ENCODE assay signal across 32 cellular contexts in genomic region chr14:79468491-79468890, GRCh38.
"Had no signal": no experiment of that assay in that cellular context is flagged by ENCODE, and none has a peak within 500 bp of the region (broad histone marks: within the 10 kb centered on the region; RNA-seq: fewer than 3 reads in every experiment).

No MANE protein-coding gene starts in this region.

- DNase-seq: activated CD4-positive, alpha-beta memory T cell treated with anti-CD3 and anti-CD28 coated beads for 36 hours; activated CD4-positive, alpha-beta T cell treated with anti-CD3 and anti-CD28 coated beads for 36 hours; activated CD4-positive, alpha-beta T cell treated with anti-CD3 and anti-CD28 coated beads, Interleukin-2, amount 10 ng/mL, durations not matched to agents 24 days and 14 days; activated CD4-positive, CD25-positive, alpha-beta regulatory T cell; activated CD4-positive, CD25-positive, alpha-beta regulatory T cell treated with anti-CD3 and anti-CD28 coated beads, Interleukin-2, amount 50 U/mL, for 72 hours; activated CD8-positive, alpha-beta memory T cell treated with anti-CD3 and anti-CD28 coated beads, Interleukin-2, amount 10 ng/mL, durations not matched to agents 7 days and 5 days; activated CD8-positive, alpha-beta memory T cell treated with anti-CD3 and anti-CD28 coated beads, Interleukin-2, amount 50 U/mL, for 4 hours; activated CD8-positive, alpha-beta T cell treated with anti-CD3 and anti-CD28 coated beads, Interleukin-2, amount 10 ng/mL, durations not matched to agents 7 days and 5 days; activated effector memory CD4-positive, alpha-beta T cell treated with anti-CD3 and anti-CD28 coated beads, Interleukin-2, amount 50 U/mL, for 16 hours; activated naive CD4-positive, alpha-beta T cell treated with anti-CD3 and anti-CD28 coated beads for 36 hours; activated naive CD8-positive, alpha-beta T cell treated with anti-CD3 and anti-CD28 coated beads for 36 hours; activated naive CD8-positive, alpha-beta T cell treated with anti-CD3 and anti-CD28 coated beads, Interleukin-2, amount 50 U/mL, for 24 hours; activated T-cell treated with anti-CD3 and anti-CD28 coated beads, Interleukin-2, amount 50 U/mL, for 1 hour; activated T-cell treated with anti-CD3 and anti-CD28 coated beads, Interleukin-2, amount 50 U/mL, for 48 hours; adrenal gland; amygdala; aorta; caudate nucleus; cortex of kidney; dermis blood vessel endothelial cell; effector CD8-positive, alpha-beta T cell; foreskin fibroblast; head of caudate nucleus; T-helper 1 cell; T-helper 17 cell; T1000 had no signal

- H3K4me3 Mint-ChIP-seq: activated CD4-positive, alpha-beta memory T cell treated with anti-CD3 and anti-CD28 coated beads for 36 hours; activated CD4-positive, alpha-beta T cell treated with anti-CD3 and anti-CD28 coated beads for 36 hours; activated CD4-positive, alpha-beta T cell treated with anti-CD3 and anti-CD28 coated beads, Interleukin-2, amount 10 ng/mL, durations not matched to agents 24 days and 14 days; activated CD8-positive, alpha-beta memory T cell treated with anti-CD3 and anti-CD28 coated beads, Interleukin-2, amount 10 ng/mL, durations not matched to agents 7 days and 5 days; activated CD8-positive, alpha-beta T cell treated with anti-CD3 and anti-CD28 coated beads, Interleukin-2, amount 10 ng/mL, durations not matched to agents 7 days and 5 days; activated naive CD4-positive, alpha-beta T cell treated with anti-CD3 and anti-CD28 coated beads for 36 hours; activated naive CD4-positive, alpha-beta T cell treated with anti-CD3 and anti-CD28 coated beads, Interleukin-2, amount 50 U/mL, for 24 hours; activated naive CD8-positive, alpha-beta T cell treated with anti-CD3 and anti-CD28 coated beads for 36 hours; activated naive CD8-positive, alpha-beta T cell treated with anti-CD3 and anti-CD28 coated beads, Interleukin-2, amount 50 U/mL, for 24 hours; activated T-helper 1 cell treated with anti-CD3 and anti-CD28 coated beads, Interleukin-12 subunit alpha, Interleukin-12 subunit beta, Interleukin-2, Interleukin-4 antibody, amounts not matched to agents 30 ng/mL and 10 ng/mL and 1 ng/mL, durations not matched to agents 14 hours and 24 hours and 36 hours; T-helper 17 cell; T-helper 2 cell treated with Interferon-gamma antibody and Interleukin-4, amounts not matched to agents 5 μg/mL and 100 μg/mL, for 36 hours had no signal

- H3K36me3 Mint-ChIP-seq: activated CD4-positive, alpha-beta memory T cell treated with anti-CD3 and anti-CD28 coated beads for 36 hours; activated CD8-positive, alpha-beta memory T cell treated with anti-CD3 and anti-CD28 coated beads, Interleukin-2, amount 10 ng/mL, durations not matched to agents 7 days and 5 days; activated naive CD4-positive, alpha-beta T cell treated with anti-CD3 and anti-CD28 coated beads, Interleukin-2, amount 50 U/mL, for 24 hours; activated naive CD8-positive, alpha-beta T cell treated with anti-CD3 and anti-CD28 coated beads for 36 hours had no signal

- H3K4me1 Mint-ChIP-seq: activated CD4-positive, alpha-beta T cell treated with anti-CD3 and anti-CD28 coated beads for 36 hours; activated CD4-positive, alpha-beta T cell treated with anti-CD3 and anti-CD28 coated beads, Interleukin-2, amount 10 ng/mL, durations not matched to agents 24 days and 14 days; activated CD8-positive, alpha-beta memory T cell treated with anti-CD3 and anti-CD28 coated beads, Interleukin-2, amount 10 ng/mL, durations not matched to agents 7 days and 5 days; activated naive CD4-positive, alpha-beta T cell treated with anti-CD3 and anti-CD28 coated beads, Interleukin-2, amount 50 U/mL, for 24 hours; activated naive CD8-positive, alpha-beta T cell treated with anti-CD3 and anti-CD28 coated beads for 36 hours; activated naive CD8-positive, alpha-beta T cell treated with anti-CD3 and anti-CD28 coated beads, Interleukin-2, amount 50 U/mL, for 24 hours; T-helper 17 cell had no signal

- H3K4me3 ChIP-seq: adrenal gland, body of pancreas had no signal

- H3K4me1 ChIP-seq: adrenal gland, body of pancreas had no signal

- H3K27ac Mint-ChIP-seq: activated CD4-positive, alpha-beta memory T cell treated with anti-CD3 and anti-CD28 coated beads for 36 hours; activated CD4-positive, alpha-beta T cell treated with anti-CD3 and anti-CD28 coated beads for 36 hours; activated CD4-positive, alpha-beta T cell treated with anti-CD3 and anti-CD28 coated beads, Interleukin-2, amount 10 ng/mL, durations not matched to agents 24 days and 14 days; activated CD8-positive, alpha-beta memory T cell treated with anti-CD3 and anti-CD28 coated beads, Interleukin-2, amount 10 ng/mL, durations not matched to agents 7 days and 5 days; activated CD8-positive, alpha-beta T cell treated with anti-CD3 and anti-CD28 coated beads, Interleukin-2, amount 10 ng/mL, durations not matched to agents 7 days and 5 days; activated naive CD4-positive, alpha-beta T cell treated with anti-CD3 and anti-CD28 coated beads for 36 hours; activated naive CD4-positive, alpha-beta T cell treated with anti-CD3 and anti-CD28 coated beads, Interleukin-2, amount 50 U/mL, for 24 hours; activated naive CD8-positive, alpha-beta T cell treated with anti-CD3 and anti-CD28 coated beads for 36 hours; activated naive CD8-positive, alpha-beta T cell treated with anti-CD3 and anti-CD28 coated beads, Interleukin-2, amount 50 U/mL, for 24 hours; activated T-helper 1 cell treated with anti-CD3 and anti-CD28 coated beads, Interleukin-12 subunit alpha, Interleukin-12 subunit beta, Interleukin-2, Interleukin-4 antibody, amounts not matched to agents 30 ng/mL and 10 ng/mL and 1 ng/mL, durations not matched to agents 14 hours and 24 hours and 36 hours; activated T-helper 2 cell treated with anti-CD3 and anti-CD28 coated beads, Interferon-gamma antibody, Interleukin-2, Interleukin-4, amounts not matched to agents 10 μg/mL and 5 μg/mL and 100 μg/mL, durations not matched to agents 14 hours and 24 hours and 36 hours; T-helper 17 cell; T-helper 2 cell treated with Interferon-gamma antibody and Interleukin-4, amounts not matched to agents 5 μg/mL and 100 μg/mL, for 36 hours had no signal

- H3K9me3 Mint-ChIP-seq: activated CD4-positive, alpha-beta T cell treated with anti-CD3 and anti-CD28 coated beads, Interleukin-2, amount 10 ng/mL, durations not matched to agents 24 days and 14 days; activated naive CD8-positive, alpha-beta T cell treated with anti-CD3 and anti-CD28 coated beads for 36 hours; activated T-helper 1 cell treated with anti-CD3 and anti-CD28 coated beads, Interleukin-12 subunit alpha, Interleukin-12 subunit beta, Interleukin-2, Interleukin-4 antibody, amounts not matched to agents 30 ng/mL and 10 ng/mL and 1 ng/mL, durations not matched to agents 14 hours and 24 hours and 36 hours; T-helper 2 cell treated with Interferon-gamma antibody and Interleukin-4, amounts not matched to agents 5 μg/mL and 100 μg/mL, for 36 hours had no signal

- H3K27me3 Mint-ChIP-seq: activated CD4-positive, alpha-beta memory T cell treated with anti-CD3 and anti-CD28 coated beads for 36 hours; activated CD4-positive, alpha-beta T cell treated with anti-CD3 and anti-CD28 coated beads for 36 hours; activated CD4-positive, alpha-beta T cell treated with anti-CD3 and anti-CD28 coated beads, Interleukin-2, amount 10 ng/mL, durations not matched to agents 24 days and 14 days; activated CD8-positive, alpha-beta memory T cell treated with anti-CD3 and anti-CD28 coated beads, Interleukin-2, amount 10 ng/mL, durations not matched to agents 7 days and 5 days; activated naive CD8-positive, alpha-beta T cell treated with anti-CD3 and anti-CD28 coated beads for 36 hours; activated naive CD8-positive, alpha-beta T cell treated with anti-CD3 and anti-CD28 coated beads, Interleukin-2, amount 50 U/mL, for 24 hours; T-helper 17 cell had no signal

- H3K27me3 ChIP-seq: adrenal gland, body of pancreas had no signal

- H3K27ac ChIP-seq: adrenal gland, body of pancreas had no signal

- H3K9me3 ChIP-seq: adrenal gland, body of pancreas had no signal

- H3K36me3 ChIP-seq: adrenal gland had no signal

- ATAC-seq: activated CD4-positive, alpha-beta T cell treated with anti-CD3 and anti-CD28 coated beads for 36 hours; activated CD8-positive, alpha-beta memory T cell treated with anti-CD3 and anti-CD28 coated beads, Interleukin-2, amount 10 ng/mL, durations not matched to agents 7 days and 5 days; activated CD8-positive, alpha-beta T cell treated with anti-CD3 and anti-CD28 coated beads, Interleukin-2, amount 10 ng/mL, durations not matched to agents 7 days and 5 days; activated naive CD8-positive, alpha-beta T cell treated with anti-CD3 and anti-CD28 coated beads, Interleukin-2, amount 50 U/mL, for 24 hours; body of pancreas; esophagus mucosa; T-helper 17 cell had no signal
